In genomic region chr22:24011735-24012068, GRCh38 we compare ENCODE assay signal across 7 cellular contexts. TPM values are rescaled to one million over a fixed set of nuclear protein-coding genes. Genes with fewer than 3 reads are reported as not detected.
DNase-seq lines count a peak whose midpoint lies in the region; ATAC-seq and TF ChIP-seq lines count a peak whose summit lies in the region.
"Had no signal": no experiment of that assay in that cellular context is flagged by ENCODE, and none has a peak within 500 bp of the region (broad histone marks: within the 10 kb centered on the region; RNA-seq: fewer than 3 reads in every experiment).

No MANE protein-coding gene starts in this region.

- intact Hi-C loops in breast epithelium (cut with DNase I; ENCODE audit: low total_unique reads) = no loop called here

- no peaks in the 10 kb centered on the region for H3K27me3 ChIP-seq in breast epithelium
- H3K27me3 ChIP-seq in neutrophil = no peaks in the 10 kb centered on the region

- no peaks in the 10 kb centered on the region for H3K36me3 ChIP-seq in breast epithelium
- no peaks in the 10 kb centered on the region for H3K36me3 ChIP-seq in neutrophil

- H3K4me3 ChIP-seq in breast epithelium (peak overlapping the region; percentile 73 to 97 (median 85)), neutrophil (ENCODE audit: low read depth in 1 of 2, low read length in 1 of 2) (peak overlapping the region; percentile 64 to 74)

- H3K4me1 ChIP-seq in breast epithelium (peaks cover 0 to 6% of the 10 kb centered on the region in 2 donors), neutrophil (ENCODE audit: control insufficient read depth in 1 of 2, insufficient read depth in 1 of 2, low read depth in 1 of 2, low read length in 1 of 2) (peaks cover 9 to 11% of the 10 kb centered on the region in 2 experiments)

- TF ChIP-seq POLR2A in breast epithelium (IDR thresholded peaks at IDR 0.05) = no peak
- no peak for TF ChIP-seq POLR2A in GM18505 (IDR thresholded peaks at IDR 0.05; ENCODE audit: borderline replicate concordance, extremely low read depth, insufficient read depth, insufficient read length)

- ATAC-seq in GM18505 (IDR thresholded peaks at IDR 0.05; ENCODE audit: unreplicated experiment) = no peak

- peak overlapping the region; percentile 77 to 90 for H3K27ac ChIP-seq in breast epithelium
- H3K27ac ChIP-seq in neutrophil = peak overlapping the region; percentile 44

- DNase-seq in NCI-H82 (lab: John Stamatoyannopoulos, UW) (peak; percentile 39), NCI-H82 treated with DMSO at 0.1 percent for 48 hours (lab: John Stamatoyannopoulos, UW; ENCODE audit: unreplicated experiment) (no peak), breast epithelium (ENCODE audit: low spot score in 2 of 2) (no peak), GM03348 (ENCODE audit: low spot score) (no peak)

- H3K9me3 ChIP-seq in breast epithelium (no peaks in the 10 kb centered on the region), neutrophil (no peaks in the 10 kb centered on the region)

- no peak for TF ChIP-seq CTCF in breast epithelium (IDR thresholded peaks at IDR 0.05)
- TF ChIP-seq CTCF in neutrophil (IDR thresholded peaks at IDR 0.05) = no peak

RNA-seq across cellular contexts. Expression of gene CABIN1, which starts 0.6 kb away (rescaled TPM):
- total RNA-seq in breast epithelium = 10 to 100 TPM; 24.3 to 56.7 (median 50.8) TPM

RNA-seq across cellular contexts. Expression of gene GSTT4, which starts 6.4 kb away (rescaled TPM):
- total RNA-seq in breast epithelium = not detected
- total RNA-seq: Daoy had no signal

RNA-seq across cellular contexts. Expression of gene GSTT2, which starts 31.8 kb away (rescaled TPM):
- total RNA-seq in breast epithelium = not detected
- total RNA-seq: Daoy had no signal

RNA-seq across cellular contexts. Expression of gene DDT, which starts 37.5 kb away (rescaled TPM):
- total RNA-seq in breast epithelium = 100 to 1,000 TPM; 122 to 146 (median 136) TPM

RNA-seq across cellular contexts. Expression of gene DDTL, which starts 45.0 kb away (rescaled TPM):
- total RNA-seq in breast epithelium = 1 to 10 TPM in 2 of 3 donors, not detected in 1; 1.0 to 1.3 TPM
